In genomic region chr21:42568377-42568776, GRCh38 we compare ENCODE assay signal across 27 cellular contexts. TPM values are rescaled to one million over a fixed set of nuclear protein-coding genes. Genes with fewer than 3 reads are reported as not detected.
DNase-seq lines count a peak whose midpoint lies in the region; ATAC-seq and TF ChIP-seq lines count a peak whose summit lies in the region.
"Had no signal": no experiment of that assay in that cellular context is flagged by ENCODE, and none has a peak within 500 bp of the region (broad histone marks: within the 10 kb centered on the region; RNA-seq: fewer than 3 reads in every experiment).

No MANE protein-coding gene starts in this region.

- peak; percentile 1 for DNase-seq in CD14-positive monocyte (ENCODE audit: low spot score)
- peak; percentile 12 to 38 (median 16) for DNase-seq in Peyer's patch
- DNase-seq in left kidney (ENCODE audit: low read depth, low spot score) = peak; percentile 56
- peak; percentile 3 for DNase-seq in testis
- DNase-seq in NCI-H1930 (lab: John Stamatoyannopoulos, UW) = no peak
- DNase-seq in DMS153 treated with DMSO at 0.1 percent for 48 hours (lab: John Stamatoyannopoulos, UW; ENCODE audit: unreplicated experiment) = no peak
- DNase-seq: activated CD4-positive, alpha-beta T cell treated with anti-CD3 and anti-CD28 coated beads, Interleukin-2, amount 10 ng/mL, durations not matched to agents 24 days and 14 days; central memory CD4-positive, alpha-beta T cell; gastrocnemius medialis; left ventricle myocardium superior; naive B cell; NCI-H2029 treated with DMSO at 0.1 percent for 48 hours; NCI-H2227 treated with DMSO at 0.1 percent for 48 hours; NCI-H748 treated with DMSO at 0.1 percent for 48 hours; nucleus accumbens; SK-N-SH; stimulated activated naive CD8-positive, alpha-beta T cell treated with anti-CD3 and anti-CD28 coated beads, Interleukin-15, Interleukin-2, amounts not matched to agents 100 U/mL and 50 U/mL, for 24 hours; T-helper 2 cell had no signal

- H3K27me3 ChIP-seq in Peyer's patch (no peaks in the 10 kb centered on the region), testis (no peaks in the 10 kb centered on the region)
- H3K27me3 ChIP-seq: gastrocnemius medialis, hepatocyte, thyroid gland had no signal

- H3K4me1 ChIP-seq in Peyer's patch (no peaks in the 10 kb centered on the region), testis (no peaks in the 10 kb centered on the region)
- H3K4me1 ChIP-seq: gastrocnemius medialis, psoas muscle had no signal

- 95 to 96% methylated on average over 10 to 19 of the region's 19 CpGs for WGBS in testis, 2 donors

- H3K36me3 Mint-ChIP-seq in CD14-positive monocyte = peaks cover 67 to 83% of the 10 kb centered on the region in 2 donors

- H3K9me3 Mint-ChIP-seq in CD14-positive monocyte = peaks cover 0 to 4% (median 0%) of the 10 kb centered on the region in 7 donors
- H3K9me3 Mint-ChIP-seq: activated CD4-positive, alpha-beta T cell treated with anti-CD3 and anti-CD28 coated beads, Interleukin-2, amount 10 ng/mL, durations not matched to agents 24 days and 14 days; activated naive CD4-positive, alpha-beta T cell treated with anti-CD3 and anti-CD28 coated beads, Interleukin-2, amount 50 U/mL, for 72 hours; dendritic cell treated with granulocyte-macrophage colony-stimulating factor and Interleukin-4, amounts not matched to agents 40 ng/mL and 50 ng/mL, for 4 days; mesothelial cell of epicardium; naive B cell had no signal

- no peak overlapping the region for H3K4me3 ChIP-seq in Peyer's patch
- no peak overlapping the region for H3K4me3 ChIP-seq in testis
- H3K4me3 ChIP-seq: gastrocnemius medialis, hepatocyte, psoas muscle, thyroid gland had no signal

- H3K9me3 ChIP-seq in Peyer's patch = no peaks in the 10 kb centered on the region
- H3K9me3 ChIP-seq in testis = no peaks in the 10 kb centered on the region
- H3K9me3 ChIP-seq: gastrocnemius medialis, psoas muscle, SK-N-SH, thyroid gland had no signal

- no peak for TF ChIP-seq CTCF in CD14-positive monocyte (IDR thresholded peaks at IDR 0.05)
- no peak for TF ChIP-seq CTCF in Peyer's patch (IDR thresholded peaks at IDR 0.05)
- TF ChIP-seq CTCF in testis (IDR thresholded peaks at IDR 0.05) = no peak

- intact Hi-C loops in CD14-positive monocyte (cut with micrococcal nuclease) (no loop called here), testis (cut with DNase I; ENCODE audit: low total_unique reads) (no loop called here)

- H3K27ac ChIP-seq in Peyer's patch (no peak overlapping the region), testis (no peak overlapping the region)
- H3K27ac ChIP-seq: C4-2B, gastrocnemius medialis, hepatocyte, psoas muscle, thyroid gland had no signal

- no peak for ATAC-seq in GM21786 (IDR thresholded peaks at IDR 0.05; ENCODE audit: unreplicated experiment)
- ATAC-seq: activated naive CD4-positive, alpha-beta T cell treated with anti-CD3 and anti-CD28 coated beads, Interleukin-2, amount 50 U/mL, for 72 hours; gastrocnemius medialis; HCT116; left ventricle myocardium superior; psoas muscle; stimulated activated naive CD8-positive, alpha-beta T cell treated with anti-CD3 and anti-CD28 coated beads, Interleukin-15, Interleukin-2, amounts not matched to agents 100 U/mL and 50 U/mL, for 24 hours had no signal

- H3K27me3 Mint-ChIP-seq in CD14-positive monocyte (ENCODE audit: low read depth in 3 of 3) = no peaks in the 10 kb centered on the region
- H3K27me3 Mint-ChIP-seq: activated CD4-positive, alpha-beta T cell treated with anti-CD3 and anti-CD28 coated beads, Interleukin-2, amount 10 ng/mL, durations not matched to agents 24 days and 14 days; dendritic cell treated with granulocyte-macrophage colony-stimulating factor and Interleukin-4, amounts not matched to agents 40 ng/mL and 50 ng/mL, for 4 days; naive B cell had no signal

- H3K36me3 ChIP-seq in Peyer's patch (peaks cover 0 to 85% (median 0%) of the 10 kb centered on the region in 3 donors), testis (ENCODE audit: low read depth, missing control alignments) (no peaks in the 10 kb centered on the region)

- no peak overlapping the region for H3K27ac Mint-ChIP-seq in CD14-positive monocyte
- H3K27ac Mint-ChIP-seq: activated CD4-positive, alpha-beta T cell treated with anti-CD3 and anti-CD28 coated beads, Interleukin-2, amount 10 ng/mL, durations not matched to agents 24 days and 14 days; mesothelial cell of epicardium had no signal

- peaks cover 2% of the 10 kb centered on the region for H3K4me1 Mint-ChIP-seq in CD14-positive monocyte
- H3K4me1 Mint-ChIP-seq: activated CD4-positive, alpha-beta T cell treated with anti-CD3 and anti-CD28 coated beads, Interleukin-2, amount 10 ng/mL, durations not matched to agents 24 days and 14 days; mesothelial cell of epicardium had no signal

- no peak overlapping the region for H3K4me3 Mint-ChIP-seq in CD14-positive monocyte
- H3K4me3 Mint-ChIP-seq: activated CD4-positive, alpha-beta T cell treated with anti-CD3 and anti-CD28 coated beads, Interleukin-2, amount 10 ng/mL, durations not matched to agents 24 days and 14 days; dendritic cell treated with granulocyte-macrophage colony-stimulating factor and Interleukin-4, amounts not matched to agents 40 ng/mL and 50 ng/mL, for 4 days; mesothelial cell of epicardium; naive B cell had no signal

- TF ChIP-seq POLR2A in Peyer's patch (IDR thresholded peaks at IDR 0.05) = no peak
- TF ChIP-seq POLR2A in testis (IDR thresholded peaks at IDR 0.05) = no peak

RNA-seq across cellular contexts. Expression of gene SLC37A1, which starts 54.7 kb away (rescaled TPM):
- polyA plus RNA-seq in CD14-positive monocyte (1 to 10 TPM; 2.7 to 4.3 TPM), testis (ENCODE audit: insufficient read depth, low read depth, low replicate concordance) (48.3 TPM)
- total RNA-seq in Peyer's patch (100 to 1,000 TPM in 3 of 4 donors, 10 to 100 TPM in 1; 66.0 to 249 (median 195) TPM), testis (10 to 100 TPM; 22.6 to 24.3 TPM)

Comparison
In these comparisons a context has a peak if more than half of its experiments do, and no peak if none do; other contexts are left out.
1. DNase-seq: peak in CD14-positive monocyte (single experiment), Peyer's patch (3 of 3), left kidney (single experiment) and testis (single experiment); none in NCI-H1930 (0 of 2) and DMS153 treated with DMSO at 0.1 percent for 48 hours (single experiment).